Comparison of ENCODE assay signal across 14 cellular contexts in genomic region chr18:10114727-10115463, GRCh38.
A peak's percentile ranks its signal among the peaks of the same experiment; 100 is the strongest.
DNase-seq lines count a peak whose midpoint lies in the region; ATAC-seq, FAIRE-seq and TF ChIP-seq lines count a peak whose summit lies in the region.
"Had no signal": no experiment of that assay in that cellular context is flagged by ENCODE, and none has a peak within 500 bp of the region (broad histone marks: within the 10 kb centered on the region; RNA-seq: fewer than 3 reads in every experiment).

No MANE protein-coding gene starts in this region.

- H3K4me1 ChIP-seq in neural progenitor cell = peaks cover 11% of the 10 kb centered on the region

- no peaks in the 10 kb centered on the region for H3K36me3 ChIP-seq in neural progenitor cell

- H3K4me2 ChIP-seq in neural progenitor cell = peak overlapping the region; percentile 10

- H3K79me2 ChIP-seq in neural progenitor cell (ENCODE audit: low read depth) = no peaks in the 10 kb centered on the region

- no peak overlapping the region for H3K4me3 Mint-ChIP-seq in neural progenitor cell
- no peak overlapping the region for H3K4me3 Mint-ChIP-seq in activated T-cell treated with anti-CD3 and anti-CD28 coated beads, Interleukin-2, amount 50 U/mL, for 72 hours

- no peaks in the 10 kb centered on the region for H3F3A ChIP-seq in neural progenitor cell (ENCODE audit: low read depth)

- H3K4me1 Mint-ChIP-seq in neural progenitor cell = peaks cover 36% of the 10 kb centered on the region
- H3K4me1 Mint-ChIP-seq in activated T-cell treated with anti-CD3 and anti-CD28 coated beads, Interleukin-2, amount 50 U/mL, for 72 hours (ENCODE audit: low read depth) = no peaks in the 10 kb centered on the region

- H3K9me3 ChIP-seq in neural progenitor cell (ENCODE audit: low read depth) = peaks cover 5% of the 10 kb centered on the region

- H3K27ac Mint-ChIP-seq in neural progenitor cell = peak overlapping the region; percentile 25
- no peak overlapping the region for H3K27ac Mint-ChIP-seq in activated T-cell treated with anti-CD3 and anti-CD28 coated beads, Interleukin-2, amount 50 U/mL, for 72 hours

- H3K27ac ChIP-seq in neural progenitor cell = no peak overlapping the region

- H2AFZ ChIP-seq in neural progenitor cell (replicated peaks) = no peak overlapping the region

- DNase-seq in D721Med (ENCODE audit: insufficient read length, low spot score) = no peak
- peak; percentile 97 for DNase-seq in NCI-H146 (lab: John Stamatoyannopoulos, UW)
- peak; percentile 71 for DNase-seq in NCI-H748 treated with DMSO at 0.1 percent for 48 hours (lab: John Stamatoyannopoulos, UW)
- DNase-seq in neural progenitor cell (ENCODE audit: low spot score) = no peak
- DNase-seq in activated T-cell treated with anti-CD3 and anti-CD28 coated beads, Interleukin-2, amount 50 U/mL, for 72 hours = no peak
- DNase-seq in NCI-H524 treated with DMSO at 0.1 percent for 48 hours (lab: John Stamatoyannopoulos, UW) = no peak
- no peak for DNase-seq in activated effector memory CD4-positive, alpha-beta T cell treated with Interleukin-2 at 50 U/mL for 16 hours
- DNase-seq: ACHN, AML-193, DMS53, KBM-7, NCI-H2029, NCI-H526 treated with DMSO at 0.1 percent for 48 hours had no signal

- H3K27me3 Mint-ChIP-seq in neural progenitor cell (ENCODE audit: insufficient read depth, low read depth) = peaks cover 8% of the 10 kb centered on the region
- peaks cover 5% of the 10 kb centered on the region for H3K27me3 Mint-ChIP-seq in activated T-cell treated with anti-CD3 and anti-CD28 coated beads, Interleukin-2, amount 50 U/mL, for 72 hours (ENCODE audit: low read depth)

- peaks cover 11% of the 10 kb centered on the region for H3K36me3 Mint-ChIP-seq in neural progenitor cell
- peaks cover 0 to 3% of the 10 kb centered on the region in 2 donors for H3K36me3 Mint-ChIP-seq in activated T-cell treated with anti-CD3 and anti-CD28 coated beads, Interleukin-2, amount 50 U/mL, for 72 hours (ENCODE audit: insufficient read depth in 2 of 2)

- H3K9me3 Mint-ChIP-seq in neural progenitor cell = peaks cover 34% of the 10 kb centered on the region
- peaks cover 1 to 3% of the 10 kb centered on the region in 2 donors for H3K9me3 Mint-ChIP-seq in activated T-cell treated with anti-CD3 and anti-CD28 coated beads, Interleukin-2, amount 50 U/mL, for 72 hours

- no peak overlapping the region for H3K4me3 ChIP-seq in neural progenitor cell

- H3K27me3 ChIP-seq in neural progenitor cell = no peaks in the 10 kb centered on the region

- H3K9ac ChIP-seq in neural progenitor cell = no peak overlapping the region

- no peaks in the 10 kb centered on the region for H4K20me1 ChIP-seq in neural progenitor cell (ENCODE audit: low read depth)

- peak; percentile 80 for FAIRE-seq in D721Med (lab: Jason Lieb, UNC)

- TF ChIP-seq CTCF in D721Med (IDR thresholded peaks at IDR 0.05; ENCODE audit: insufficient read depth, missing control alignments) (no peak), neural progenitor cell (IDR thresholded peaks at IDR 0.05) (no peak)

- ATAC-seq in activated T-cell treated with anti-CD3 and anti-CD28 coated beads, Interleukin-2, amount 50 U/mL, for 72 hours (replicated peaks in 1 of 2) = no peak
- ATAC-seq: Panc1 had no signal

Comparison
In these comparisons a context has a peak if more than half of its experiments do, and no peak if none do; other contexts are left out.
1. DNase-seq: peak in NCI-H146 (single experiment) and NCI-H748 treated with DMSO at 0.1 percent for 48 hours (single experiment); none in D721Med (single experiment), neural progenitor cell (single experiment), activated T-cell treated with anti-CD3 and anti-CD28 coated beads, Interleukin-2, amount 50 U/mL, for 72 hours (0 of 2), NCI-H524 treated with DMSO at 0.1 percent for 48 hours (single experiment) and activated effector memory CD4-positive, alpha-beta T cell treated with Interleukin-2 at 50 U/mL for 16 hours (single experiment).